ENCODE assay signal across 10 cellular contexts in genomic region chr11:57406337-57406904, GRCh38. TPM values are rescaled to one million over a fixed set of nuclear protein-coding genes. Genes with fewer than 3 reads are reported as not detected.
A peak's percentile ranks its signal among the peaks of the same experiment; 100 is the strongest.
DNase-seq lines count a peak whose midpoint lies in the region; ATAC-seq and TF ChIP-seq lines count a peak whose summit lies in the region.
"Had no signal": no experiment of that assay in that cellular context is flagged by ENCODE, and none has a peak within 500 bp of the region (broad histone marks: within the 10 kb centered on the region; RNA-seq: fewer than 3 reads in every experiment).

No MANE protein-coding gene starts in this region.

- peaks cover 48% of the 10 kb centered on the region for H3K4me1 Mint-ChIP-seq in activated naive CD4-positive, alpha-beta T cell treated with anti-CD3 and anti-CD28 coated beads, Interleukin-2, amount 50 U/mL, for 24 hours

- intact Hi-C loops in sciatic nerve (cut with DNase I) (no loop called here), OCI-LY7 (cut with micrococcal nuclease; ENCODE audit: unreplicated experiment) (no loop called here)

- POLR2A ChIA-PET in OCI-LY7 (lab: Charles Lee): no interaction called here

- TF ChIP-seq CTCF in GM20000 (IDR thresholded peaks at IDR 0.05; ENCODE audit: extremely low read depth, missing control alignments) (no peak), OCI-LY7 (conservative IDR thresholded peaks at IDR 0.05; ENCODE audit: low read length) (no peak)

- no peaks in the 10 kb centered on the region for H3K4me1 ChIP-seq in OCI-LY7 (ENCODE audit: insufficient read depth, low read length, poor library complexity, severe bottlenecking)

- H3K9me2 ChIP-seq in OCI-LY7 (ENCODE audit: insufficient read depth, low read length): no peaks in the 10 kb centered on the region

- no peaks in the 10 kb centered on the region for H4K20me1 ChIP-seq in OCI-LY7 (ENCODE audit: insufficient read depth, low read length)

- H3K27ac ChIP-seq in OCI-LY7 (ENCODE audit: low read depth, low read length, poor library complexity, severe bottlenecking): no peak overlapping the region
- H3K27ac ChIP-seq: cardiac muscle cell had no signal

- no peaks in the 10 kb centered on the region for H3K9me3 Mint-ChIP-seq in activated naive CD4-positive, alpha-beta T cell treated with anti-CD3 and anti-CD28 coated beads, Interleukin-2, amount 50 U/mL, for 24 hours

- H3K27ac Mint-ChIP-seq in activated naive CD4-positive, alpha-beta T cell treated with anti-CD3 and anti-CD28 coated beads, Interleukin-2, amount 50 U/mL, for 24 hours: peak overlapping the region; percentile 98

- ATAC-seq in HG03571 (IDR thresholded peaks at IDR 0.05; ENCODE audit: unreplicated experiment) (peak; percentile 79), sciatic nerve (peak; percentile 46)
- ATAC-seq: HCT116 had no signal

- H3K9me3 ChIP-seq in OCI-LY7 (ENCODE audit: low read length): no peaks in the 10 kb centered on the region

- BruUV-seq in OCI-LY7 (replicated peaks; lab: Mats Ljungman, UMichigan): no TSS peak

- DNase-seq in Daoy (ENCODE audit: low read depth) (peak; percentile 60), GM20000 (ENCODE audit: low spot score) (peak; percentile 58), sciatic nerve (ENCODE audit: low spot score) (no peak), OCI-LY7 (ENCODE audit: low spot score) (no peak), NK-92 (lab: John Stamatoyannopoulos, UW; ENCODE audit: unreplicated experiment) (no peak), NCI-H510A (lab: John Stamatoyannopoulos, UW) (no peak)

- H3K36me3 Mint-ChIP-seq in activated naive CD4-positive, alpha-beta T cell treated with anti-CD3 and anti-CD28 coated beads, Interleukin-2, amount 50 U/mL, for 24 hours: peaks cover 30% of the 10 kb centered on the region

- H3K27me3 Mint-ChIP-seq in activated naive CD4-positive, alpha-beta T cell treated with anti-CD3 and anti-CD28 coated beads, Interleukin-2, amount 50 U/mL, for 24 hours: no peaks in the 10 kb centered on the region

- H3K4me2 ChIP-seq in OCI-LY7 (ENCODE audit: low read length): no peak overlapping the region

- peak overlapping the region; percentile 60 for H3K4me3 Mint-ChIP-seq in activated naive CD4-positive, alpha-beta T cell treated with anti-CD3 and anti-CD28 coated beads, Interleukin-2, amount 50 U/mL, for 24 hours

- no peaks in the 10 kb centered on the region for H3K79me2 ChIP-seq in OCI-LY7 (ENCODE audit: insufficient read depth, low read depth, low read length)

- H3K4me3 ChIP-seq in OCI-LY7 (ENCODE audit: low read depth, low read length, poor library complexity, severe bottlenecking): no peak overlapping the region
- H3K4me3 ChIP-seq: cardiac muscle cell had no signal

- H3K36me3 ChIP-seq in OCI-LY7 (ENCODE audit: insufficient read depth, low read length): peaks cover 56% of the 10 kb centered on the region
- H3K36me3 ChIP-seq: cardiac muscle cell had no signal

- CTCF ChIA-PET in OCI-LY7 (lab: Charles Lee; ENCODE audit: unreplicated experiment): interaction anchor here (0.6 kb wide), 1 partner anchor 1073 kb away, joined by 3 read pairs; no protein-coding TSS in a partner anchor

- no peak overlapping the region for H2AFZ ChIP-seq in OCI-LY7 (ENCODE audit: low read length)

RNA-seq across cellular contexts. Expression of gene PRG2, which starts 16.0 kb away (rescaled TPM):
- not detected in 2 replicates for total RNA-seq in Daoy (2014; rRNA removed; shearing (Covaris generic))
- total RNA-seq in sciatic nerve (not detected), OCI-LY7 (2022) (1.1 and 1.2 TPM in 2 replicates)
- total RNA-seq in OCI-LY7 (2014; rRNA removed; shearing (Covaris generic)): 0.28 TPM in 1 of 2 replicates, not detected in the other
- total RNA-seq: cardiac muscle cell had no signal

RNA-seq across cellular contexts. Expression of gene SLC43A3, which starts 20.5 kb away (rescaled TPM):
- total RNA-seq in Daoy (2014; rRNA removed; shearing (Covaris generic)): 122 and 135 TPM in 2 replicates
- total RNA-seq in sciatic nerve: 75.4 TPM
- 38.4 and 41.3 TPM in 2 replicates for total RNA-seq in OCI-LY7 (2014; rRNA removed; shearing (Covaris generic))
- total RNA-seq in OCI-LY7 (2022): 55.5 and 62.1 TPM in 2 replicates

RNA-seq across cellular contexts. Expression of gene PRG3, which starts 25.5 kb away (rescaled TPM):
- not detected in 2 replicates for total RNA-seq in Daoy (2014; rRNA removed; shearing (Covaris generic))
- not detected for total RNA-seq in sciatic nerve
- total RNA-seq in OCI-LY7 (2014; rRNA removed; shearing (Covaris generic)): not detected in 2 replicates
- total RNA-seq in OCI-LY7 (2022): not detected in 2 replicates
- total RNA-seq: cardiac muscle cell had no signal

RNA-seq across cellular contexts. Expression of gene RTN4RL2, which starts 53.9 kb away (rescaled TPM):
- total RNA-seq in Daoy (2014; rRNA removed; shearing (Covaris generic)): 0.23 TPM in 1 of 2 replicates, not detected in the other
- 2.5 TPM for total RNA-seq in sciatic nerve
- 0.25 and 0.41 TPM in 2 replicates for total RNA-seq in OCI-LY7 (2014; rRNA removed; shearing (Covaris generic))
- total RNA-seq in OCI-LY7 (2022): 2.3 and 4.2 TPM in 2 replicates

Comparison
In these comparisons a context has a peak if more than half of its experiments do, and no peak if none do; other contexts are left out.
1. DNase-seq: peak in Daoy (single experiment) and GM20000 (single experiment); none in sciatic nerve (single experiment), OCI-LY7 (single experiment), NK-92 (single experiment) and NCI-H510A (single experiment).